In the genomic region with DNA sequence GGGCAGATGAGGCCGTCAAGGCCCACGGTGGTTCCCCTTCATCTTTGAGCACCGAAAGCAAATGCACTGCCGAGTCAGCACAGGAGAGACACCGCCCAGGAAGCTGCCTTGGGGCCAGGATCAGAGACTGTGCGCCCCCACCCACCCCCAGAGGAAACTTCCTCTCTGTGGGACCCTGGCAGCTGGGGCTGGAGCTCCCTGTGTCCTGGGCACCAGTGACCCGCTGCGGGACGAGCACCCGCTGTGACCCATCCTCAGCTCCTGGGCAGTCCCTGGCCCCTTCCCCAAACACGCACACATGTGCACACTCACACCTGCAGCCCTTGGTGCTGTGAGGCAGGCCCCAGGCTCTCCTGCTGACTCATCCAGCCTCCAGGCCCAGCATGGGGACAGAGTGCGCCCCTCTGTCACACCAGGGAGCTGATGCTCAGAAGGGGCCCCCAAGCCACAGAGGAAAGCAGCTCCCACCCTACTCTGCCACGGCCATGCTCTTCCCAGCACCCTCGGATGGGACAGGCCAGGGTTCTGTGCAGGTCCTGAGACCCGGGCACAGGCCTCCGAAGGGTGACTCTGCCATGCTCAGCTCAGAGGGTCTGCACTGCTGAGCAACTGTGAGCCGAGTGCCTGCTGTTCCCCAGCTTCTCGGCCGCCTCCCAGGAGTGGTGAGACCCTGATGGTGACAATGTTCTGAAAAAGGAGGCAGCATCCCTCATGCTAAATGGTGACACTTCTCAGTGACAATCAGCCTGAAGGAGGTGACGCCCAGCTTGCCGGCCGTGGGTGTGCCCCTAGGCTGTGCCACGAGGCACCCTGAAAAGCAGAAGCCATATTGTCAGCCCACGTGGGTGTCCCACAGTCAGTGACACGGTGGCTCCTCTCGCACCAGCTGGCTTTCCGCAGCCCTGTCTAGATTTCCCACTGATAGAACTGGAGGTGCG, we compare ENCODE assay signal across 8 cellular contexts. TPM values are rescaled to one million over a fixed set of nuclear protein-coding genes. Genes with fewer than 3 reads are reported as not detected.
DNase-seq lines count a peak whose midpoint lies in the region; ATAC-seq and TF ChIP-seq lines count a peak whose summit lies in the region.

No MANE protein-coding gene starts in this region.

- no peaks in the 10 kb centered on the region for H3K27me3 ChIP-seq in SK-N-SH (ENCODE audit: insufficient read depth)

- H3K4me3 ChIP-seq in SK-N-SH (ENCODE audit: low read depth in 2 of 2, low read length in 1 of 2) = no peak overlapping the region

- WGBS in SK-N-SH (ENCODE audit: low lambda C conversion rate) = 86% methylated on average over 12 of the region's 28 CpGs

- DNase-seq in SK-N-SH (no peak), H4 (ENCODE audit: low spot score) (no peak), globus pallidus (ENCODE audit: low spot score) (no peak)
- DNase-seq in activated CD4-positive, CD25-positive, alpha-beta regulatory T cell (lab: John Stamatoyannopoulos, UW) = peak; percentile 45 to 64 (median 50)
- DNase-seq in effector CD8-positive, alpha-beta T cell (lab: John Stamatoyannopoulos, UW) = peak; percentile 22
- peak; percentile 50 to 57 for DNase-seq in stimulated activated CD4-positive, alpha-beta T cell treated with anti-CD3 and anti-CD28 coated beads, Interleukin-2, amount 100 ng/mL, for 48 hours

- TF ChIP-seq CTCF in SK-N-SH (IDR thresholded peaks at IDR 0.05) = no peak

- POLR2A ChIA-PET in SK-N-SH (lab: Yijun Ruan, JAX) = no interaction called here

- H3K4me1 ChIP-seq in SK-N-SH (ENCODE audit: control insufficient read depth in 1 of 2, insufficient read depth in 2 of 2, low read depth in 1 of 2, low read length in 1 of 2) = peaks cover 0 to 41% of the 10 kb centered on the region in 2 experiments; a peak in 3 of 4 replicates

- H3K9me2 ChIP-seq in SK-N-SH = no peaks in the 10 kb centered on the region

- H3K36me3 ChIP-seq in SK-N-SH (replicated peaks in 1 of 2; ENCODE audit: control insufficient read depth in 1 of 2, insufficient read depth in 2 of 2, low read length in 1 of 2) = no peaks in the 10 kb centered on the region

- TF ChIP-seq EP300 in SK-N-SH (IDR thresholded peaks at IDR 0.05; ENCODE audit: borderline replicate concordance in 1 of 2, low read depth in 1 of 2, low read length in 1 of 2) = no peak

- peaks cover 15% of the 10 kb centered on the region for H3F3A ChIP-seq in SK-N-SH (replicated peaks; ENCODE audit: insufficient read depth)

- H3K9ac ChIP-seq in SK-N-SH = no peak overlapping the region

- no peaks in the 10 kb centered on the region for H3K9me3 ChIP-seq in SK-N-SH

- peaks cover 89% of the 10 kb centered on the region for H3K79me2 ChIP-seq in SK-N-SH (ENCODE audit: insufficient read depth)

- no peak overlapping the region for H3K27ac ChIP-seq in SK-N-SH (ENCODE audit: low read depth in 2 of 2, low read length in 1 of 2)

- H4K20me1 ChIP-seq in SK-N-SH (ENCODE audit: insufficient read depth) = peaks cover 75% of the 10 kb centered on the region

- ATAC-seq in SK-N-SH treated with all-trans-retinoic acid at 6 μM for 48 hours = no peak
- ATAC-seq in HG03175 (IDR thresholded peaks at IDR 0.05; ENCODE audit: unreplicated experiment) = no peak

- H2AFZ ChIP-seq in SK-N-SH (ENCODE audit: low read depth) = no peak overlapping the region

- TF ChIP-seq RAD21 in SK-N-SH (IDR thresholded peaks at IDR 0.05; ENCODE audit: low read length) = no peak

- CTCF ChIA-PET in SK-N-SH (lab: Yijun Ruan, JAX) = interaction anchor here (0.9 to 3.9 kb wide), 10 partner anchors 9 to 462 kb away, joined by 3 to 35 read pairs (median 6); no protein-coding TSS in a partner anchor

- H3K4me2 ChIP-seq in SK-N-SH = peak overlapping the region; percentile 91

TF ChIP-seq in SK-N-SH, 30 proteins besides CTCF, POLR2A, EP300 and RAD21:
- TF ChIP-seq, protein P1, sequence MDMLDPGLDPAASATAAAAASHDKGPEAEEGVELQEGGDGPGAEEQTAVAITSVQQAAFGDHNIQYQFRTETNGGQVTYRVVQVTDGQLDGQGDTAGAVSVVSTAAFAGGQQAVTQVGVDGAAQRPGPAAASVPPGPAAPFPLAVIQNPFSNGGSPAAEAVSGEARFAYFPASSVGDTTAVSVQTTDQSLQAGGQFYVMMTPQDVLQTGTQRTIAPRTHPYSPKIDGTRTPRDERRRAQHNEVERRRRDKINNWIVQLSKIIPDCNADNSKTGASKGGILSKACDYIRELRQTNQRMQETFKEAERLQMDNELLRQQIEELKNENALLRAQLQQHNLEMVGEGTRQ (IDR thresholded peaks at IDR 0.05; ENCODE audit: borderline replicate concordance, low read depth, low read length) = no peak
- no peak for TF ChIP-seq SMC3 (IDR thresholded peaks at IDR 0.05; ENCODE audit: low read depth, low read length)
- TF ChIP-seq GATA2 (CRISPR knock-in tag; IDR thresholded peaks at IDR 0.05) = no peak
- TF ChIP-seq NFIC (IDR thresholded peaks at IDR 0.05; ENCODE audit: borderline replicate concordance) = no peak

TF ChIP-seq in SK-N-SH treated with all-trans-retinoic acid at 6 μM for 48 hours, 23 proteins besides CTCF, POLR2A, EP300 and RAD21:
- TF ChIP-seq SNAI2 (CRISPR knock-in tag; IDR thresholded peaks at IDR 0.05) (no peak), RARB (CRISPR knock-in tag; IDR thresholded peaks at IDR 0.05) (no peak), TOX (CRISPR knock-in tag; IDR thresholded peaks at IDR 0.05; ENCODE audit: borderline replicate concordance) (no peak)
- TF ChIP-seq, protein P2, sequence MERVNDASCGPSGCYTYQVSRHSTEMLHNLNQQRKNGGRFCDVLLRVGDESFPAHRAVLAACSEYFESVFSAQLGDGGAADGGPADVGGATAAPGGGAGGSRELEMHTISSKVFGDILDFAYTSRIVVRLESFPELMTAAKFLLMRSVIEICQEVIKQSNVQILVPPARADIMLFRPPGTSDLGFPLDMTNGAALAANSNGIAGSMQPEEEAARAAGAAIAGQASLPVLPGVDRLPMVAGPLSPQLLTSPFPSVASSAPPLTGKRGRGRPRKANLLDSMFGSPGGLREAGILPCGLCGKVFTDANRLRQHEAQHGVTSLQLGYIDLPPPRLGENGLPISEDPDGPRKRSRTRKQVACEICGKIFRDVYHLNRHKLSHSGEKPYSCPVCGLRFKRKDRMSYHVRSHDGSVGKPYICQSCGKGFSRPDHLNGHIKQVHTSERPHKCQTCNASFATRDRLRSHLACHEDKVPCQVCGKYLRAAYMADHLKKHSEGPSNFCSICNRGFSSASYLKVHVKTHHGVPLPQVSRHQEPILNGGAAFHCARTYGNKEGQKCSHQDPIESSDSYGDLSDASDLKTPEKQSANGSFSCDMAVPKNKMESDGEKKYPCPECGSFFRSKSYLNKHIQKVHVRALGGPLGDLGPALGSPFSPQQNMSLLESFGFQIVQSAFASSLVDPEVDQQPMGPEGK (CRISPR knock-in tag; IDR thresholded peaks at IDR 0.05; ENCODE audit: borderline replicate concordance) = no peak
- TF ChIP-seq, protein P3, sequence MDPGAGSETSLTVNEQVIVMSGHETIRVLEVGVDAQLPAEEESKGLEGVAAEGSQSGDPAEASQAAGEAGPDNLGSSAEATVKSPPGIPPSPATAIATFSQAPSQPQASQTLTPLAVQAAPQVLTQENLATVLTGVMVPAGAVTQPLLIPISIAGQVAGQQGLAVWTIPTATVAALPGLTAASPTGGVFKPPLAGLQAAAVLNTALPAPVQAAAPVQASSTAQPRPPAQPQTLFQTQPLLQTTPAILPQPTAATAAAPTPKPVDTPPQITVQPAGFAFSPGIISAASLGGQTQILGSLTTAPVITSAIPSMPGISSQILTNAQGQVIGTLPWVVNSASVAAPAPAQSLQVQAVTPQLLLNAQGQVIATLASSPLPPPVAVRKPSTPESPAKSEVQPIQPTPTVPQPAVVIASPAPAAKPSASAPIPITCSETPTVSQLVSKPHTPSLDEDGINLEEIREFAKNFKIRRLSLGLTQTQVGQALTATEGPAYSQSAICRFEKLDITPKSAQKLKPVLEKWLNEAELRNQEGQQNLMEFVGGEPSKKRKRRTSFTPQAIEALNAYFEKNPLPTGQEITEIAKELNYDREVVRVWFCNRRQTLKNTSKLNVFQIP (CRISPR knock-in tag; IDR thresholded peaks at IDR 0.05; ENCODE audit: borderline replicate concordance, low read depth) = no peak

RNA-seq across cellular contexts. Expression of a gene that starts 3.6 kb away (rescaled TPM):
- polyA plus RNA-seq in SK-N-SH (2012; rRNA removed) = 111 and 184 TPM in 2 replicates
- polyA plus RNA-seq in SK-N-SH (2012; cell fraction: cytosol; rRNA removed) = 45.3 and 86.3 TPM in 2 replicates
- polyA plus RNA-seq in SK-N-SH (2012; cell fraction: nucleus; rRNA removed) = 670 and 1,039 TPM in 2 replicates
- 35.6 and 47.1 TPM in 2 replicates for total RNA-seq in H4 (2014; rRNA removed; shearing (Covaris generic))

RNA-seq across cellular contexts. Expression of a gene that starts 22.2 kb away (rescaled TPM):
- 3.1 and 6.1 TPM in 2 replicates for polyA plus RNA-seq in SK-N-SH (2012; rRNA removed)
- polyA plus RNA-seq in SK-N-SH (2012; cell fraction: cytosol; rRNA removed) = 1.5 and 4.3 TPM in 2 replicates
- 8.0 and 8.2 TPM in 2 replicates for polyA plus RNA-seq in SK-N-SH (2012; cell fraction: nucleus; rRNA removed)
- 26.4 and 27.0 TPM in 2 replicates for total RNA-seq in H4 (2014; rRNA removed; shearing (Covaris generic))

RNA-seq across cellular contexts. Expression of a gene that starts 30.3 kb away (rescaled TPM):
- polyA plus RNA-seq in SK-N-SH (2012; rRNA removed) = 178 and 192 TPM in 2 replicates
- polyA plus RNA-seq in SK-N-SH (2012; cell fraction: cytosol; rRNA removed) = 87.4 and 115 TPM in 2 replicates
- polyA plus RNA-seq in SK-N-SH (2012; cell fraction: nucleus; rRNA removed) = 186 and 231 TPM in 2 replicates
- total RNA-seq in H4 (2014; rRNA removed; shearing (Covaris generic)) = 401 and 554 TPM in 2 replicates

Comparison
In these comparisons a context has a peak if more than half of its experiments do, and no peak if none do; other contexts are left out.
1. DNase-seq: peak in activated CD4-positive, CD25-positive, alpha-beta regulatory T cell (4 of 4), effector CD8-positive, alpha-beta T cell (single experiment) and stimulated activated CD4-positive, alpha-beta T cell treated with anti-CD3 and anti-CD28 coated beads, Interleukin-2, amount 100 ng/mL, for 48 hours (2 of 2); none in SK-N-SH (single experiment), H4 (single experiment) and globus pallidus (single experiment).